15 cellular contexts compared by ENCODE assay signal in genomic region chr1:217525773-217526490, GRCh38.
DNase-seq lines count a peak whose midpoint lies in the region; ATAC-seq, FAIRE-seq and TF ChIP-seq lines count a peak whose summit lies in the region.
"Had no signal": no experiment of that assay in that cellular context is flagged by ENCODE, and none has a peak within 500 bp of the region (broad histone marks: within the 10 kb centered on the region; RNA-seq: fewer than 3 reads in every experiment).

No MANE protein-coding gene starts in this region.

- H3K79me1 ChIP-seq in IMR-90 (ENCODE audit: low read depth in 1 of 2, low read length in 2 of 2), result peaks cover 9 to 14% of the 10 kb centered on the region in 2 experiments

- no peak overlapping the region for H3K4me3 ChIP-seq in IMR-90 (ENCODE audit: insufficient read depth, low read depth, low read length)
- peak overlapping the region in 1 of 3 experiments; percentile 15 for H3K4me3 ChIP-seq in keratinocyte (ENCODE audit: control insufficient read depth in 2 of 3, extremely low read depth in 1 of 3, insufficient read depth in 2 of 3, low read depth in 1 of 3, low read length in 3 of 3)

- BruUV-seq in IMR-90 (replicated peaks; lab: Mats Ljungman, UMichigan), result no TSS peak

- H2AFZ ChIP-seq in IMR-90 (replicated peaks; ENCODE audit: low read length, poor library complexity) (no peak overlapping the region), keratinocyte (ENCODE audit: control insufficient read depth, low read length) (no peak overlapping the region)

- H4K5ac ChIP-seq in IMR-90 (ENCODE audit: low read depth, low read length), result no peak overlapping the region

- peaks cover 10% of the 10 kb centered on the region for H3K9me3 Mint-ChIP-seq in chondrocyte (ENCODE audit: low read depth)
- H3K9me3 Mint-ChIP-seq: activated naive CD4-positive, alpha-beta T cell treated with anti-CD3 and anti-CD28 coated beads, Interleukin-2, amount 50 U/mL, for 24 hours; immature natural killer cell had no signal

- no peaks in the 10 kb centered on the region for H3K27me3 Mint-ChIP-seq in chondrocyte (ENCODE audit: low read depth)
- H3K27me3 Mint-ChIP-seq: activated naive CD4-positive, alpha-beta T cell treated with anti-CD3 and anti-CD28 coated beads, Interleukin-2, amount 50 U/mL, for 24 hours had no signal

- H3K27ac Mint-ChIP-seq in chondrocyte (ENCODE audit: unreplicated experiment), result peak overlapping the region; percentile 76
- H3K27ac Mint-ChIP-seq: activated naive CD4-positive, alpha-beta T cell treated with anti-CD3 and anti-CD28 coated beads, Interleukin-2, amount 50 U/mL, for 24 hours; immature natural killer cell had no signal

- no CpG with 5 or more reads among the region's 3 CpGs for WGBS in IMR-90 (ENCODE audit: extremely low coverage in 2 of 2, insufficient read length in 1 of 2), 2 experiments

- H3K36me3 Mint-ChIP-seq in chondrocyte (ENCODE audit: low read depth), result no peaks in the 10 kb centered on the region

- peaks cover 9% of the 10 kb centered on the region; the same call in 1 of the 2 replicates for H3K9me1 ChIP-seq in IMR-90 (ENCODE audit: insufficient read depth, low read length)
- no peaks in the 10 kb centered on the region for H3K9me1 ChIP-seq in keratinocyte (ENCODE audit: control insufficient read depth, extremely low read depth, insufficient read depth, low read length)

- dilution Hi-C loops in IMR-90 (cut with HindIII; ENCODE audit: low sequenced_read_pairs, unreplicated experiment) (no loop called here), keratinocyte (cut with MboI; ENCODE audit: extremely low pct_ligation_motif_present, low sequenced_read_pairs) (no loop called here)

- H3K4ac ChIP-seq in IMR-90 (ENCODE audit: low read depth, low read length), result no peak overlapping the region

- H3K9ac ChIP-seq in IMR-90 (ENCODE audit: low read depth, low read length) (no peak overlapping the region), keratinocyte (ENCODE audit: control insufficient read depth, extremely low read depth, insufficient read depth, low read length) (no peak overlapping the region)

- H3K23ac ChIP-seq in IMR-90 (ENCODE audit: low read depth, low read length), result no peak overlapping the region

- no peak overlapping the region for H4K91ac ChIP-seq in IMR-90 (ENCODE audit: insufficient read depth, low read depth, low read length)

- H3K27me3 ChIP-seq in IMR-90 (ENCODE audit: control insufficient read depth, insufficient read depth, low read length), result no peaks in the 10 kb centered on the region
- no peaks in the 10 kb centered on the region for H3K27me3 ChIP-seq in keratinocyte (ENCODE audit: control insufficient read depth, extremely low read depth, insufficient read depth, low read length)
- H3K27me3 ChIP-seq: BE2C had no signal

- in situ Hi-C loops in IMR-90 (cut with MboI; ENCODE audit: low sequenced_read_pairs), result no loop called here

- peak overlapping the region; percentile 2 for H3K4me3 Mint-ChIP-seq in chondrocyte (ENCODE audit: unreplicated experiment)
- H3K4me3 Mint-ChIP-seq: activated naive CD4-positive, alpha-beta T cell treated with anti-CD3 and anti-CD28 coated beads, Interleukin-2, amount 50 U/mL, for 24 hours; immature natural killer cell had no signal

- H3K9me3 ChIP-seq in IMR-90 (ENCODE audit: control insufficient read depth, insufficient read depth, low read length), result no peaks in the 10 kb centered on the region
- no peaks in the 10 kb centered on the region for H3K9me3 ChIP-seq in keratinocyte (ENCODE audit: control insufficient read depth, low read depth, low read length)
- H3K9me3 ChIP-seq: BE2C had no signal

- H3K56ac ChIP-seq in IMR-90 (ENCODE audit: extremely low read depth, insufficient read depth, low read length), result 0 out of 2 replicates have a peak overlapping the region, but pooled peaks have one; percentile 17

- TF ChIP-seq CTCF in IMR-90 (conservative IDR thresholded peaks at IDR 0.05; ENCODE audit: low read depth, low read length) (no peak), chondrocyte (IDR thresholded peaks at IDR 0.05) (no peak), keratinocyte (optimal IDR thresholded peaks at IDR 0.05 in 1 of 3, IDR thresholded peaks at IDR 0.05 in 1 of 3, conservative IDR thresholded peaks at IDR 0.05 in 1 of 3; ENCODE audit: extremely low read depth in 1 of 3, insufficient read depth in 2 of 3, low read length in 3 of 3) (no peak)

- H3K4me2 ChIP-seq in IMR-90 (ENCODE audit: low read depth, low read length), result no peak overlapping the region
- peak overlapping the region; percentile 50 for H3K4me2 ChIP-seq in keratinocyte (ENCODE audit: control insufficient read depth, extremely low read depth, insufficient read depth, low read depth, low read length)

- H2AK9ac ChIP-seq in IMR-90 (replicated peaks; ENCODE audit: low read depth, low read length, poor library complexity), result no peak overlapping the region

- CTCF ChIA-PET in IMR-90 (lab: Yijun Ruan, JAX), result interaction anchor here (0.7 kb wide), 1 partner anchor 79 kb away, joined by 3 read pairs; no protein-coding TSS in a partner anchor

- no peak overlapping the region for H2BK20ac ChIP-seq in IMR-90 (ENCODE audit: low read depth, low read length)

- FAIRE-seq in keratinocyte (lab: Jason Lieb, UNC), result no peak

- H2AK5ac ChIP-seq in IMR-90 (ENCODE audit: low read depth, low read length), result no peak overlapping the region

- no peak overlapping the region for H2BK15ac ChIP-seq in IMR-90 (ENCODE audit: low read depth, low read length)

- POLR2A ChIA-PET in IMR-90 (lab: Charles Lee; ENCODE audit: unreplicated experiment), result no interaction called here

- H4K8ac ChIP-seq in IMR-90 (ENCODE audit: low read depth in 2 of 2, low read length in 2 of 2), result no peak overlapping the region

- H3K4me1 ChIP-seq in IMR-90 (ENCODE audit: control insufficient read depth, insufficient read depth, low read length) (peaks cover 7% of the 10 kb centered on the region), keratinocyte (ENCODE audit: control insufficient read depth, extremely low read depth, insufficient read depth, low read length) (peaks cover 33% of the 10 kb centered on the region)
- H3K4me1 ChIP-seq: BE2C had no signal

- DNase-seq in AG08395 (ENCODE audit: low spot score), result peak; percentile 10
- DNase-seq in IMR-90, result peak; percentile 34
- DNase-seq in chondrocyte (ENCODE audit: low spot score), result no peak
- no peak for DNase-seq in keratinocyte (ENCODE audit: low read depth, low spot score)
- no peak for DNase-seq in ecto neural progenitor cell (ENCODE audit: low spot score)
- no peak for DNase-seq in superior temporal gyrus (ENCODE audit: extremely low spot score)
- DNase-seq: activated CD4-positive, alpha-beta T cell treated with anti-CD3 and anti-CD28 coated beads, Interleukin-2, amount 50 U/mL, for 1 hour; activated T-cell treated with anti-CD3 and anti-CD28 coated beads, Interleukin-2, amount 50 U/mL, for 1 hour; BE2C; central memory CD4-positive, alpha-beta T cell; immature natural killer cell; NCI-H748 treated with DMSO at 0.1 percent for 48 hours had no signal

- peak overlapping the region; percentile 54 for H2BK5ac ChIP-seq in IMR-90 (ENCODE audit: low read depth, low read length, poor library complexity, severe bottlenecking)

- H3K79me2 ChIP-seq in keratinocyte (ENCODE audit: control insufficient read depth, insufficient read depth, low read length), result peaks cover 2% of the 10 kb centered on the region

- no peak overlapping the region for H3K14ac ChIP-seq in IMR-90 (replicated peaks; ENCODE audit: low read depth, low read length)

- no peak overlapping the region for H2BK120ac ChIP-seq in IMR-90 (ENCODE audit: low read depth, low read length)

- no peak for TF ChIP-seq RAD21 in IMR-90 (IDR thresholded peaks at IDR 0.05; ENCODE audit: low read length)

- no peak; the same call in 1 of the 2 replicates for ATAC-seq in IMR-90 (ENCODE audit: low read depth)
- ATAC-seq in GM21360 (IDR thresholded peaks at IDR 0.05; ENCODE audit: unreplicated experiment), result no peak
- ATAC-seq in GM19395 (IDR thresholded peaks at IDR 0.05; ENCODE audit: unreplicated experiment), result no peak

- no peak for TF ChIP-seq POLR2A in IMR-90 (IDR thresholded peaks at IDR 0.05; ENCODE audit: low read depth, low read length)

- intact Hi-C loops in IMR-90 (cut with micrococcal nuclease), result no loop called here

- H3K36me3 ChIP-seq in IMR-90 (ENCODE audit: control insufficient read depth, insufficient read depth, low read length) (no peaks in the 10 kb centered on the region), keratinocyte (ENCODE audit: control insufficient read depth in 2 of 2, extremely low read depth in 1 of 2, insufficient read depth in 2 of 2, low read length in 2 of 2) (no peaks in the 10 kb centered on the region)
- H3K36me3 ChIP-seq: BE2C had no signal

- no peaks in the 10 kb centered on the region; the same call in 1 of the 2 replicates for H4K20me1 ChIP-seq in IMR-90 (ENCODE audit: insufficient read depth, low read length)
- no peaks in the 10 kb centered on the region for H4K20me1 ChIP-seq in keratinocyte (ENCODE audit: control insufficient read depth, extremely low read depth, insufficient read depth, low read length)

- no peak overlapping the region for H3K18ac ChIP-seq in IMR-90 (ENCODE audit: low read depth, low read length)

- peaks cover 18% of the 10 kb centered on the region for H3K4me1 Mint-ChIP-seq in chondrocyte (ENCODE audit: low read depth)
- H3K4me1 Mint-ChIP-seq: activated naive CD4-positive, alpha-beta T cell treated with anti-CD3 and anti-CD28 coated beads, Interleukin-2, amount 50 U/mL, for 24 hours; immature natural killer cell had no signal

- peak overlapping the region; percentile 9; the same call in 1 of the 2 replicates for H3K27ac ChIP-seq in IMR-90 (ENCODE audit: insufficient read depth, low read length)
- H3K27ac ChIP-seq in keratinocyte (ENCODE audit: control insufficient read depth, insufficient read depth, low read length), result peak overlapping the region; percentile 79

TF ChIP-seq in IMR-90, 13 proteins besides CTCF, POLR2A, EP300 and RAD21 (continues in another document):
- no peak for TF ChIP-seq BHLHE40 (IDR thresholded peaks at IDR 0.05; ENCODE audit: low read depth, low read length)
- TF ChIP-seq MXI1 (IDR thresholded peaks at IDR 0.05; ENCODE audit: borderline replicate concordance, low read depth, low read length), result no peak
- no peak for TF ChIP-seq MAZ (IDR thresholded peaks at IDR 0.05; ENCODE audit: borderline replicate concordance, low read depth, low read length)
- no peak for TF ChIP-seq RCOR1 (IDR thresholded peaks at IDR 0.05; ENCODE audit: insufficient replicate concordance, low read length)
- no peak for TF ChIP-seq CEBPB (IDR thresholded peaks at IDR 0.05; ENCODE audit: low read depth, low read length)
- no peak for TF ChIP-seq MAFK (IDR thresholded peaks at IDR 0.05; ENCODE audit: low read depth, low read length)
- TF ChIP-seq NFE2L2 (IDR thresholded peaks at IDR 0.05; ENCODE audit: low read depth, low read length), result no peak

Comparison
In these comparisons a context has a peak if more than half of its experiments do, and no peak if none do; other contexts are left out.
1. DNase-seq: peak in AG08395 (single experiment) and IMR-90 (single experiment); none in chondrocyte (single experiment), keratinocyte (single experiment), ecto neural progenitor cell (single experiment) and superior temporal gyrus (single experiment).